Comparison of ENCODE assay signal across 10 cellular contexts in genomic region chr16:67441289-67441753, GRCh38. TPM values are rescaled to one million over a fixed set of nuclear protein-coding genes. Genes with fewer than 3 reads are reported as not detected.
DNase-seq lines count a peak whose midpoint lies in the region; ATAC-seq and TF ChIP-seq lines count a peak whose summit lies in the region.
"Had no signal": no experiment of that assay in that cellular context is flagged by ENCODE, and none has a peak within 500 bp of the region (broad histone marks: within the 10 kb centered on the region; RNA-seq: fewer than 3 reads in every experiment).

No MANE protein-coding gene starts in this region.

- peak overlapping the region; percentile 73 for H3K9ac ChIP-seq in neuronal stem cell (ENCODE audit: low read depth, low read length, poor library complexity)

- no CpG with 5 or more reads among the region's 17 CpGs for WGBS in neuronal stem cell (ENCODE audit: extremely low coverage in 2 of 2, insufficient read length in 2 of 2, insufficient replicate concordance in 1 of 2), 2 donors

- no peak overlapping the region for H3K23ac ChIP-seq in neuronal stem cell (ENCODE audit: low read depth, low read length, poor library complexity)

- POLR2A ChIA-PET in naive thymus-derived CD8-positive, alpha-beta T cell (lab: Charles Lee): interaction anchor here (1.0 kb wide), 1 partner anchor 39 kb away, joined by 3 read pairs; the partner anchor contains the start of gene ATP6V0D1

- no peak overlapping the region for H3K4ac ChIP-seq in neuronal stem cell (ENCODE audit: low read length)

- H3K27ac ChIP-seq in neuronal stem cell (replicated peaks; ENCODE audit: low read length): peak overlapping the region; percentile 16

- H2AK5ac ChIP-seq in neuronal stem cell (ENCODE audit: low read depth, low read length): no peak overlapping the region

- DNase-seq in DMS153 (lab: John Stamatoyannopoulos, UW): peak; percentile 88
- peak; percentile 97 for DNase-seq in NCI-H2107 treated with DMSO at 0.1 percent for 48 hours (lab: John Stamatoyannopoulos, UW; ENCODE audit: unreplicated experiment)
- no peak for DNase-seq in erythroblast (lab: John Stamatoyannopoulos, UW)
- no peak for DNase-seq in neuronal stem cell (ENCODE audit: low spot score)
- no peak for DNase-seq in activated naive CD8-positive, alpha-beta T cell treated with anti-CD3 and anti-CD28 coated beads, Interleukin-2, amount 50 U/mL, for 24 hours
- no peak for DNase-seq in naive thymus-derived CD8-positive, alpha-beta T cell
- DNase-seq in stimulated activated CD4-positive, alpha-beta T cell treated with anti-CD3 and anti-CD28 coated beads, Interleukin-4, amount 100 ng/mL, for 1 hour: no peak
- DNase-seq: activated naive CD4-positive, alpha-beta T cell treated with Interleukin-2 at 50 U/mL for 16 hours had no signal

- H2BK5ac ChIP-seq in neuronal stem cell (ENCODE audit: low read length): peak overlapping the region; percentile 82

- H3K4me3 ChIP-seq in neuronal stem cell (ENCODE audit: low read length in 2 of 2): no peak overlapping the region

- peak overlapping the region; percentile 79 for H3K14ac ChIP-seq in neuronal stem cell (ENCODE audit: low read length)

- no peaks in the 10 kb centered on the region for H3K9me3 Mint-ChIP-seq in activated naive CD8-positive, alpha-beta T cell treated with anti-CD3 and anti-CD28 coated beads, Interleukin-2, amount 50 U/mL, for 24 hours
- no peaks in the 10 kb centered on the region for H3K9me3 Mint-ChIP-seq in naive thymus-derived CD8-positive, alpha-beta T cell

- H3K4me1 ChIP-seq in neuronal stem cell (ENCODE audit: control insufficient read depth in 2 of 2, insufficient read depth in 1 of 2, low read depth in 1 of 2, low read length in 2 of 2): peaks cover 0 to 13% of the 10 kb centered on the region in 2 donors

- H3K18ac ChIP-seq in neuronal stem cell (ENCODE audit: low read length): peak overlapping the region; percentile 71

- H3K4me1 Mint-ChIP-seq in activated naive CD8-positive, alpha-beta T cell treated with anti-CD3 and anti-CD28 coated beads, Interleukin-2, amount 50 U/mL, for 24 hours: peaks cover 4% of the 10 kb centered on the region
- peaks cover 0 to 5% (median under 1%) of the 10 kb centered on the region in 4 donors for H3K4me1 Mint-ChIP-seq in naive thymus-derived CD8-positive, alpha-beta T cell

- peak; percentile 30 for TF ChIP-seq POLR2A in erythroblast (IDR thresholded peaks at IDR 0.05; ENCODE audit: low read length)

- H3K27me3 ChIP-seq in neuronal stem cell (ENCODE audit: control insufficient read depth in 3 of 3, insufficient read depth in 3 of 3, low read depth in 1 of 3, low read length in 3 of 3): no peaks in the 10 kb centered on the region

- no peak overlapping the region for H2BK15ac ChIP-seq in neuronal stem cell (ENCODE audit: low read length)

- no peak overlapping the region for H3K4me2 ChIP-seq in neuronal stem cell (ENCODE audit: insufficient read depth, low read length, poor library complexity, severe bottlenecking)

- peak overlapping the region; percentile 47 for H2BK120ac ChIP-seq in neuronal stem cell (ENCODE audit: low read depth, low read length)

- no peak for ATAC-seq in activated naive CD8-positive, alpha-beta T cell treated with anti-CD3 and anti-CD28 coated beads, Interleukin-2, amount 50 U/mL, for 24 hours
- ATAC-seq in naive thymus-derived CD8-positive, alpha-beta T cell: no peak
- no peak for ATAC-seq in GM18519 (IDR thresholded peaks at IDR 0.05; ENCODE audit: low FRiP score, unreplicated experiment)

- H3K79me1 ChIP-seq in neuronal stem cell (ENCODE audit: low read depth, low read length): peaks cover 1% of the 10 kb centered on the region

- H3K27ac Mint-ChIP-seq in activated naive CD8-positive, alpha-beta T cell treated with anti-CD3 and anti-CD28 coated beads, Interleukin-2, amount 50 U/mL, for 24 hours: no peak overlapping the region
- H3K27ac Mint-ChIP-seq in naive thymus-derived CD8-positive, alpha-beta T cell: no peak overlapping the region

- no peaks in the 10 kb centered on the region for H3K9me3 ChIP-seq in neuronal stem cell (replicated peaks in 1 of 2; ENCODE audit: control insufficient read depth in 2 of 2, insufficient read depth in 1 of 2, low read depth in 1 of 2, low read length in 2 of 2)

- H3K36me3 Mint-ChIP-seq in activated naive CD8-positive, alpha-beta T cell treated with anti-CD3 and anti-CD28 coated beads, Interleukin-2, amount 50 U/mL, for 24 hours (ENCODE audit: low read depth): peaks cover 6% of the 10 kb centered on the region
- peaks cover 0 to 45% (median 2%) of the 10 kb centered on the region in 3 donors for H3K36me3 Mint-ChIP-seq in naive thymus-derived CD8-positive, alpha-beta T cell

- H4K8ac ChIP-seq in neuronal stem cell (ENCODE audit: low read depth, low read length): no peak overlapping the region

- peaks cover 11 to 44% of the 10 kb centered on the region in 2 donors for H3K36me3 ChIP-seq in neuronal stem cell (replicated peaks in 1 of 2; ENCODE audit: control insufficient read depth in 2 of 2, insufficient read depth in 2 of 2, low read length in 2 of 2)

- no peak overlapping the region for H3K4me3 Mint-ChIP-seq in activated naive CD8-positive, alpha-beta T cell treated with anti-CD3 and anti-CD28 coated beads, Interleukin-2, amount 50 U/mL, for 24 hours
- H3K4me3 Mint-ChIP-seq in naive thymus-derived CD8-positive, alpha-beta T cell: no peak overlapping the region

- no peak overlapping the region for H2AFZ ChIP-seq in neuronal stem cell (ENCODE audit: low read length)

- H2BK12ac ChIP-seq in neuronal stem cell (ENCODE audit: low read length): no peak overlapping the region

- no peaks in the 10 kb centered on the region for H3K27me3 Mint-ChIP-seq in activated naive CD8-positive, alpha-beta T cell treated with anti-CD3 and anti-CD28 coated beads, Interleukin-2, amount 50 U/mL, for 24 hours
- no peaks in the 10 kb centered on the region for H3K27me3 Mint-ChIP-seq in naive thymus-derived CD8-positive, alpha-beta T cell

- H4K91ac ChIP-seq in neuronal stem cell (ENCODE audit: low read depth, low read length, poor library complexity): no peak overlapping the region

RNA-seq across cellular contexts. Expression of gene HSD11B2, which starts 10.4 kb away (rescaled TPM):
- 1.1 TPM for polyA plus RNA-seq in neuronal stem cell (2013, experiment 1 of 2)
- polyA plus RNA-seq in neuronal stem cell (2013, experiment 2 of 2): 0.78 TPM
- not detected for total RNA-seq in naive thymus-derived CD8-positive, alpha-beta T cell
- polyA plus RNA-seq in naive thymus-derived CD8-positive, alpha-beta T cell: not detected

RNA-seq across cellular contexts. Expression of gene ZDHHC1, which starts 25.0 kb away (rescaled TPM):
- polyA plus RNA-seq in neuronal stem cell (2013, experiment 1 of 2): 4.1 TPM
- 4.7 TPM for polyA plus RNA-seq in neuronal stem cell (2013, experiment 2 of 2)
- under 1 TPM in 1 of 2 experiments, not detected in 1; 0.52 TPM for total RNA-seq in naive thymus-derived CD8-positive, alpha-beta T cell
- polyA plus RNA-seq in naive thymus-derived CD8-positive, alpha-beta T cell: under 1 TPM; 0.18 to 0.28 (median 0.27) TPM

RNA-seq across cellular contexts. Expression of gene ATP6V0D1, which starts 39.6 kb away (rescaled TPM):
- polyA plus RNA-seq in neuronal stem cell (2013, experiment 1 of 2): 20.8 TPM
- polyA plus RNA-seq in neuronal stem cell (2013, experiment 2 of 2): 20.9 TPM
- 10 to 100 TPM; 33.3 to 35.1 TPM for total RNA-seq in naive thymus-derived CD8-positive, alpha-beta T cell
- 10 to 100 TPM; 74.7 to 89.6 (median 77.5) TPM for polyA plus RNA-seq in naive thymus-derived CD8-positive, alpha-beta T cell

RNA-seq across cellular contexts. Expression of gene AGRP, which starts 42.0 kb away (rescaled TPM):
- polyA plus RNA-seq in neuronal stem cell (2013, experiment 1 of 2): not detected
- polyA plus RNA-seq in neuronal stem cell (2013, experiment 2 of 2): not detected
- not detected for total RNA-seq in naive thymus-derived CD8-positive, alpha-beta T cell
- polyA plus RNA-seq in naive thymus-derived CD8-positive, alpha-beta T cell: not detected
- total RNA-seq: skeletal muscle tissue had no signal

RNA-seq across cellular contexts. Expression of gene TPPP3, which starts 48.0 kb away (rescaled TPM):
- 20.8 TPM for polyA plus RNA-seq in neuronal stem cell (2013, experiment 1 of 2)
- polyA plus RNA-seq in neuronal stem cell (2013, experiment 2 of 2): 19.8 TPM
- not detected for total RNA-seq in naive thymus-derived CD8-positive, alpha-beta T cell
- not detected for polyA plus RNA-seq in naive thymus-derived CD8-positive, alpha-beta T cell

Comparison
In these comparisons a context has a peak if more than half of its experiments do, and no peak if none do; other contexts are left out.
1. DNase-seq: peak in DMS153 (single experiment) and NCI-H2107 treated with DMSO at 0.1 percent for 48 hours (single experiment); none in erythroblast (0 of 2), neuronal stem cell (single experiment), activated naive CD8-positive, alpha-beta T cell treated with anti-CD3 and anti-CD28 coated beads, Interleukin-2, amount 50 U/mL, for 24 hours (single experiment), naive thymus-derived CD8-positive, alpha-beta T cell (0 of 10) and stimulated activated CD4-positive, alpha-beta T cell treated with anti-CD3 and anti-CD28 coated beads, Interleukin-4, amount 100 ng/mL, for 1 hour (single experiment).